ENCODE assay signal across 10 cellular contexts in genomic region chr9:106286249-106286648, GRCh38.
DNase-seq lines count a peak whose midpoint lies in the region; ATAC-seq, FAIRE-seq and TF ChIP-seq lines count a peak whose summit lies in the region.
"Had no signal": no experiment of that assay in that cellular context is flagged by ENCODE, and none has a peak within 500 bp of the region (broad histone marks: within the 10 kb centered on the region; RNA-seq: fewer than 3 reads in every experiment).

No MANE protein-coding gene starts in this region.

- H3K4me1 ChIP-seq in adrenal gland (replicated peaks in 1 of 2) = peaks cover 4 to 15% of the 10 kb centered on the region in 2 donors
- H3K4me1 ChIP-seq: ascending aorta had no signal

- no peak for ATAC-seq in HG03095 (IDR thresholded peaks at IDR 0.05; ENCODE audit: unreplicated experiment)
- ATAC-seq in GM19328 (IDR thresholded peaks at IDR 0.05; ENCODE audit: unreplicated experiment) = no peak
- no peak for ATAC-seq in HG03354 (IDR thresholded peaks at IDR 0.05; ENCODE audit: poor library complexity, severe bottlenecking, unreplicated experiment)

- peaks cover 0 to 5% (median 0%) of the 10 kb centered on the region in 3 donors for H3K9me3 ChIP-seq in adrenal gland (replicated peaks in 1 of 3)
- H3K9me3 ChIP-seq: ascending aorta had no signal

- no peak overlapping the region for H3K4me3 ChIP-seq in adrenal gland

- TF ChIP-seq CTCF in adrenal gland (IDR thresholded peaks at IDR 0.05) = peak in 3 of 6 experiments; percentile 26 to 36 (median 27)

- intact Hi-C loops in adrenal gland (cut with DNase I) = no loop called here

- TF ChIP-seq POLR2A in adrenal gland (IDR thresholded peaks at IDR 0.05) = no peak

- no peak for FAIRE-seq in GM19239 (lab: Jason Lieb, UNC)

- H3K27ac ChIP-seq in adrenal gland = no peak overlapping the region
- H3K27ac ChIP-seq: ascending aorta, HL-60 had no signal

- DNase-seq in D341Med (ENCODE audit: low spot score) (peak; percentile 66), LHCN-M2 (ENCODE audit: low read depth) (peak; percentile 12), adrenal gland (peak in 5 of 7 donors; percentile 12 to 36 (median 24)), midbrain (lab: John Stamatoyannopoulos, UW) (peak; percentile 51), GM19239 (ENCODE audit: insufficient read length, low spot score) (no peak)

- H3K36me3 ChIP-seq in adrenal gland (replicated peaks in 1 of 2) = no peaks in the 10 kb centered on the region
- H3K36me3 ChIP-seq: ascending aorta had no signal

- H3K27me3 ChIP-seq in adrenal gland = no peaks in the 10 kb centered on the region
- H3K27me3 ChIP-seq: ascending aorta had no signal
